ENCODE assay signal across 23 cellular contexts in the genomic region with DNA sequence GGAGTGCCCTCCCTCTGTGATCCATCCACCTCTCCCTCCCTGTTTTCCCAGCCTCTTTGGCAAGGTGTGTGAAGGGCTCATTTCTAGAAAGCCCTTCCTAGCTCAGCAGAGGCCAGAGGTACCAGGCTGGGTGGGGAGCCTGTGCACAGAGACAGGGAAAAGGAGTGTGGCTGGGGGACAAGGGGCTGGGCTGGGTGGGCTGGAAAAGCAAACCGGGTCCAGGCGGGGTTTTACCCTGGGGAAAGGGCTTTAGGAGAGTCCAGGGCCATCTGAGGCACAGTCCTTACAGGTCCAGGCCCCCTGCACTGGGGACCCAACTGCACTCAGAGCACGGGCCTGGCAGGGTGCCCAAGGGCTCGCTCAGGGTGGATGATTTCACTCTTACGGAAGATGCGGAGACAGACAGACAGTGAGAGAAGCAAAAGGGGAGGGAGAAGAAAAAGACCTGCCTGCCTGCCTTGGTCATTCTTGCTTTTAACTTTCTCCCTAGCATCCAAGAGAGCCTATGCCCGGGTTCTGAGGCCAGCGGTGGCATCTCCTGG. TPM values are rescaled to one million over a fixed set of nuclear protein-coding genes. Genes with fewer than 3 reads are reported as not detected.
A peak's percentile ranks its signal among the peaks of the same experiment; 100 is the strongest.
DNase-seq lines count a peak whose midpoint lies in the region; TF ChIP-seq lines count a peak whose summit lies in the region.
"Had no signal": no experiment of that assay in that cellular context is flagged by ENCODE, and none has a peak within 500 bp of the region (broad histone marks: within the 10 kb centered on the region; RNA-seq: fewer than 3 reads in every experiment).

No MANE protein-coding gene starts in this region.

- no peak for TF ChIP-seq CTCF in VCaP (conservative IDR thresholded peaks at IDR 0.05)
- no peak for TF ChIP-seq CTCF in osteoblast (IDR thresholded peaks at IDR 0.05; ENCODE audit: extremely low read depth, low read depth, low read length)
- TF ChIP-seq CTCF in GM20000 (IDR thresholded peaks at IDR 0.05; ENCODE audit: extremely low read depth, missing control alignments): no peak

- no peak overlapping the region for H3K4me2 ChIP-seq in osteoblast (ENCODE audit: insufficient read depth, low read length)
- H3K4me2 ChIP-seq: BLaER1, KMS-11, PC-9 had no signal

- H3K79me2 ChIP-seq in osteoblast (ENCODE audit: insufficient read depth, low read length): no peaks in the 10 kb centered on the region

- H3K36me3 ChIP-seq in osteoblast (ENCODE audit: insufficient read depth, low read length): no peaks in the 10 kb centered on the region
- H3K36me3 ChIP-seq: BLaER1, SJSA1 had no signal

- no peaks in the 10 kb centered on the region for H3K4me1 ChIP-seq in osteoblast (ENCODE audit: insufficient read depth, low read length)
- H3K4me1 ChIP-seq: SJSA1 had no signal

- in situ Hi-C loops in G401 (cut with HindIII; ENCODE audit: low sequenced_read_pairs): no loop called here

- H2AFZ ChIP-seq in osteoblast (ENCODE audit: low read length): no peak overlapping the region
- H2AFZ ChIP-seq: PC-9 had no signal

- peak overlapping the region; percentile 70 for H3K27ac ChIP-seq in VCaP
- no peak overlapping the region for H3K27ac ChIP-seq in osteoblast (ENCODE audit: low read depth, low read length)
- H3K27ac ChIP-seq: BLaER1, KMS-11, PC-9, SJSA1 had no signal

- DNase-seq in NCI-H1105 treated with DMSO at 0.1 percent for 48 hours (lab: John Stamatoyannopoulos, UW) (peak; percentile 1), NCI-H1105 (lab: John Stamatoyannopoulos, UW) (no peak), G401 (ENCODE audit: low spot score) (peak; percentile 52), osteoblast (ENCODE audit: insufficient read length, low spot score, missing footprints) (peak; percentile 53), GM20000 (ENCODE audit: low spot score) (no peak)
- DNase-seq in stimulated activated CD4-positive, alpha-beta T cell treated with anti-CD3 and anti-CD28 coated beads, Interleukin-12 subunit alpha, Interleukin-12 subunit beta, amount 100 ng/mL, for 4 hours: no peak
- DNase-seq: CD4-positive, CD25-positive, alpha-beta regulatory T cell; EL; GF-D8; MM.1S; NCI-H1417 treated with DMSO at 0.1 percent for 48 hours; NCI-H2081 treated with DMSO at 0.1 percent for 48 hours; NK-92 treated with Interleukin-12 subunit alpha and Interleukin-12 subunit beta, amount 100 ng/mL, for 24 hours; Right ventricle myocardium superior; T-helper 2 cell had no signal

- no peak overlapping the region for H3K4me3 ChIP-seq in osteoblast (ENCODE audit: insufficient read depth, low read length)
- H3K4me3 ChIP-seq: BLaER1, PC-9, SJSA1 had no signal

- H3K27me3 ChIP-seq in osteoblast (ENCODE audit: insufficient read depth, low read length): peaks cover 44% of the 10 kb centered on the region

- no peaks in the 10 kb centered on the region for H3K9me3 ChIP-seq in osteoblast (ENCODE audit: low read depth, low read length)
- H3K9me3 ChIP-seq: BLaER1, SJSA1 had no signal

- no peaks in the 10 kb centered on the region for H4K20me1 ChIP-seq in osteoblast (ENCODE audit: insufficient read depth, low read length)

RNA-seq across cellular contexts. Expression of a gene that starts 7.0 kb away (rescaled TPM):
- total RNA-seq in G401 (2014; rRNA removed; shearing (Covaris generic)): not detected in 2 replicates
- not detected in 2 replicates for total RNA-seq in osteoblast
- total RNA-seq: CD4-positive, CD25-positive, alpha-beta regulatory T cell; PC-9; Right ventricle myocardium superior; RPMI7951; SJSA1 had no signal

RNA-seq across cellular contexts. Expression of a gene that starts 53.6 kb away (rescaled TPM):
- not detected in 2 replicates for total RNA-seq in G401 (2014; rRNA removed; shearing (Covaris generic))
- not detected in 2 replicates for total RNA-seq in osteoblast
- total RNA-seq: A172; CD4-positive, CD25-positive, alpha-beta regulatory T cell; H4; PC-9; Right ventricle myocardium superior; RPMI7951; SJSA1 had no signal

Comparison
In these comparisons a context has a peak if more than half of its experiments do, and no peak if none do; other contexts are left out.
1. DNase-seq: peak in NCI-H1105 treated with DMSO at 0.1 percent for 48 hours (single experiment), G401 (single experiment) and osteoblast (single experiment); none in NCI-H1105 (single experiment), stimulated activated CD4-positive, alpha-beta T cell treated with anti-CD3 and anti-CD28 coated beads, Interleukin-12 subunit alpha, Interleukin-12 subunit beta, amount 100 ng/mL, for 4 hours (single experiment) and GM20000 (single experiment).